ENCODE assay signal across 1 cellular context in genomic region chr11:9609841-9610240, GRCh38.
TF ChIP-seq lines count a peak whose summit lies in the region.

No MANE protein-coding gene starts in this region.

TF ChIP-seq in IMR-90, 13 proteins besides CTCF, POLR2A, EP300 and RAD21:
- TF ChIP-seq MAFK (IDR thresholded peaks at IDR 0.05; ENCODE audit: low read depth, low read length), result no peak
- TF ChIP-seq BHLHE40 (IDR thresholded peaks at IDR 0.05; ENCODE audit: low read depth, low read length), result no peak
- TF ChIP-seq SMC3 (IDR thresholded peaks at IDR 0.05; ENCODE audit: low read depth, low read length), result no peak
- no peak for TF ChIP-seq CEBPB (IDR thresholded peaks at IDR 0.05; ENCODE audit: low read depth, low read length)
- no peak for TF ChIP-seq MAZ (IDR thresholded peaks at IDR 0.05; ENCODE audit: borderline replicate concordance, low read depth, low read length)
- no peak for TF ChIP-seq MXI1 (IDR thresholded peaks at IDR 0.05; ENCODE audit: borderline replicate concordance, low read depth, low read length)
- TF ChIP-seq NFE2L2 (IDR thresholded peaks at IDR 0.05; ENCODE audit: low read depth, low read length), result no peak
- no peak for TF ChIP-seq USF2 (IDR thresholded peaks at IDR 0.05; ENCODE audit: low read depth, low read length)
- TF ChIP-seq FOS (IDR thresholded peaks at IDR 0.05; ENCODE audit: low read depth, low read length), result no peak
- TF ChIP-seq CHD1 (IDR thresholded peaks at IDR 0.05; ENCODE audit: low read depth, low read length), result no peak
- TF ChIP-seq RCOR1 (IDR thresholded peaks at IDR 0.05; ENCODE audit: insufficient replicate concordance, low read length), result no peak
- TF ChIP-seq ELK1 (IDR thresholded peaks at IDR 0.05; ENCODE audit: borderline replicate concordance, low read depth, low read length), result no peak
- TF ChIP-seq RFX5 (IDR thresholded peaks at IDR 0.05; ENCODE audit: low read depth, low read length), result no peak
